12 cellular contexts compared by ENCODE assay signal in genomic region chr15:74892313-74892712, GRCh38. TPM values are rescaled to one million over a fixed set of nuclear protein-coding genes. Genes with fewer than 3 reads are reported as not detected.
A peak's percentile ranks its signal among the peaks of the same experiment; 100 is the strongest.
DNase-seq lines count a peak whose midpoint lies in the region; TF ChIP-seq lines count a peak whose summit lies in the region.
"Had no signal": no experiment of that assay in that cellular context is flagged by ENCODE, and none has a peak within 500 bp of the region (broad histone marks: within the 10 kb centered on the region; RNA-seq: fewer than 3 reads in every experiment).

No MANE protein-coding gene starts in this region.

- CTCF ChIA-PET in activated naive CD4-positive, alpha-beta T cell treated with anti-CD3 and anti-CD28 coated beads for 36 hours (lab: Charles Lee) = interaction anchor here (3.1 kb wide), 1 partner anchor 9 kb away, joined by 26 read pairs; no protein-coding TSS in a partner anchor

- H3K27me3 ChIP-seq in OCI-LY3 (ENCODE audit: low read depth, low read length) = no peaks in the 10 kb centered on the region
- H3K27me3 ChIP-seq: upper lobe of left lung had no signal

- H3K4me2 ChIP-seq in OCI-LY3 (ENCODE audit: low read length) = peak overlapping the region; percentile 98

- H3K36me3 ChIP-seq in OCI-LY3 (replicated peaks; ENCODE audit: low read depth, low read length) = peaks cover 48% of the 10 kb centered on the region

- no peaks in the 10 kb centered on the region for H3K9me3 Mint-ChIP-seq in activated naive CD4-positive, alpha-beta T cell treated with anti-CD3 and anti-CD28 coated beads for 36 hours

- DNase-seq in activated naive CD4-positive, alpha-beta T cell treated with anti-CD3 and anti-CD28 coated beads for 36 hours = peak; percentile 39
- no peak for DNase-seq in activated naive CD4-positive, alpha-beta T cell treated with Interleukin-2 at 50 U/mL for 16 hours
- DNase-seq in epithelial cell of prostate (ENCODE audit: low read depth, low spot score) (no peak), renal cortical epithelial cell (ENCODE audit: low read depth) (peak; percentile 56), GM19240 (ENCODE audit: insufficient read length, low spot score) (no peak), NCI-H1417 treated with DMSO at 0.1 percent for 48 hours (lab: John Stamatoyannopoulos, UW) (no peak)
- no peak for DNase-seq in stimulated activated CD4-positive, alpha-beta T cell treated with anti-CD3 and anti-CD28 coated beads, Interleukin-2, amount 100 ng/mL, for 48 hours
- DNase-seq: DMS53; stimulated activated CD4-positive, alpha-beta T cell treated with anti-CD3 and anti-CD28 coated beads, Interleukin-1b, Interleukin-23, amount 100 ng/mL, for 48 hours; upper lobe of left lung had no signal

- intact Hi-C loops in activated naive CD4-positive, alpha-beta T cell treated with anti-CD3 and anti-CD28 coated beads for 36 hours (cut with micrococcal nuclease) = no loop called here

- peak overlapping the region; percentile 85 for H3K4me3 ChIP-seq in OCI-LY3 (ENCODE audit: low read length)
- H3K4me3 ChIP-seq: upper lobe of left lung had no signal

- TF ChIP-seq CTCF in OCI-LY3 (IDR thresholded peaks at IDR 0.05; ENCODE audit: low read depth, low read length) = peak; percentile 32

- H3K27ac ChIP-seq in OCI-LY3 (ENCODE audit: low read length) (peak overlapping the region; percentile 92), epithelial cell of prostate (peak overlapping the region; percentile 26)
- H3K27ac ChIP-seq: upper lobe of left lung had no signal

- peak overlapping the region; percentile 93 for H3K9ac ChIP-seq in OCI-LY3 (ENCODE audit: low read length)

- no peaks in the 10 kb centered on the region for H3K27me3 Mint-ChIP-seq in activated naive CD4-positive, alpha-beta T cell treated with anti-CD3 and anti-CD28 coated beads for 36 hours (ENCODE audit: low read depth)
- H3K27me3 Mint-ChIP-seq: progenitor cell of endocrine pancreas had no signal

- H3K4me3 Mint-ChIP-seq in activated naive CD4-positive, alpha-beta T cell treated with anti-CD3 and anti-CD28 coated beads for 36 hours = no peak overlapping the region

- no peaks in the 10 kb centered on the region for H3K9me3 ChIP-seq in OCI-LY3 (ENCODE audit: insufficient read depth, low read length)
- H3K9me3 ChIP-seq: upper lobe of left lung had no signal

- H3K4me1 Mint-ChIP-seq in activated naive CD4-positive, alpha-beta T cell treated with anti-CD3 and anti-CD28 coated beads for 36 hours (ENCODE audit: low read depth) = peaks cover 42% of the 10 kb centered on the region

- H3K27ac Mint-ChIP-seq in activated naive CD4-positive, alpha-beta T cell treated with anti-CD3 and anti-CD28 coated beads for 36 hours = peak overlapping the region; percentile 86
- H3K27ac Mint-ChIP-seq: progenitor cell of endocrine pancreas had no signal

- H3K79me2 ChIP-seq in OCI-LY3 (ENCODE audit: low read length) = peaks cover 38% of the 10 kb centered on the region

- H3K4me1 ChIP-seq in OCI-LY3 (ENCODE audit: low read length) = peaks cover 41% of the 10 kb centered on the region

- H4K20me1 ChIP-seq in OCI-LY3 (ENCODE audit: insufficient read depth, low read length) = no peaks in the 10 kb centered on the region

- H3K36me3 Mint-ChIP-seq in activated naive CD4-positive, alpha-beta T cell treated with anti-CD3 and anti-CD28 coated beads for 36 hours (ENCODE audit: low read depth) = peaks cover 34% of the 10 kb centered on the region

- H2AFZ ChIP-seq in OCI-LY3 (ENCODE audit: low read depth, low read length) = no peak overlapping the region

RNA-seq across cellular contexts. Expression of gene MPI, which starts 2.5 kb away (rescaled TPM):
- 10 to 100 TPM; 55.2 to 56.1 TPM for total RNA-seq in activated naive CD4-positive, alpha-beta T cell treated with anti-CD3 and anti-CD28 coated beads for 36 hours
- total RNA-seq in renal cortical epithelial cell = 57.3 and 86.6 TPM in 2 replicates

RNA-seq across cellular contexts. Expression of gene FAM219B, which starts 14.3 kb away (rescaled TPM):
- total RNA-seq in activated naive CD4-positive, alpha-beta T cell treated with anti-CD3 and anti-CD28 coated beads for 36 hours = 10 to 100 TPM; 60.3 to 63.0 TPM
- 34.9 and 47.0 TPM in 2 replicates for total RNA-seq in renal cortical epithelial cell

RNA-seq across cellular contexts. Expression of gene SCAMP2, which starts 19.1 kb away (rescaled TPM):
- total RNA-seq in activated naive CD4-positive, alpha-beta T cell treated with anti-CD3 and anti-CD28 coated beads for 36 hours = 10 to 100 TPM; 60.6 TPM
- 19.4 and 64.5 TPM in 2 replicates for total RNA-seq in renal cortical epithelial cell

RNA-seq across cellular contexts. Expression of gene COX5A, which starts 45.6 kb away (rescaled TPM):
- 100 to 1,000 TPM; 346 to 348 TPM for total RNA-seq in activated naive CD4-positive, alpha-beta T cell treated with anti-CD3 and anti-CD28 coated beads for 36 hours
- 48.4 and 71.7 TPM in 2 replicates for total RNA-seq in renal cortical epithelial cell

RNA-seq across cellular contexts. Expression of gene ULK3, which starts 49.4 kb away (rescaled TPM):
- total RNA-seq in activated naive CD4-positive, alpha-beta T cell treated with anti-CD3 and anti-CD28 coated beads for 36 hours = 10 to 100 TPM; 58.9 to 69.2 TPM
- 13.4 and 20.4 TPM in 2 replicates for total RNA-seq in renal cortical epithelial cell

Comparison
In these comparisons a context has a peak if more than half of its experiments do, and no peak if none do; other contexts are left out.
1. DNase-seq: peak in activated naive CD4-positive, alpha-beta T cell treated with anti-CD3 and anti-CD28 coated beads for 36 hours (single experiment) and renal cortical epithelial cell (single experiment); none in activated naive CD4-positive, alpha-beta T cell treated with Interleukin-2 at 50 U/mL for 16 hours (single experiment), epithelial cell of prostate (single experiment), stimulated activated CD4-positive, alpha-beta T cell treated with anti-CD3 and anti-CD28 coated beads, Interleukin-2, amount 100 ng/mL, for 48 hours (0 of 2), GM19240 (single experiment) and NCI-H1417 treated with DMSO at 0.1 percent for 48 hours (single experiment).